Comparison of ENCODE assay signal across 9 cellular contexts in genomic region chr12:2853626-2854025, GRCh38. TPM values are rescaled to one million over a fixed set of nuclear protein-coding genes. Genes with fewer than 3 reads are reported as not detected.
DNase-seq lines count a peak whose midpoint lies in the region; ATAC-seq, FAIRE-seq and TF ChIP-seq lines count a peak whose summit lies in the region.
"Had no signal": no experiment of that assay in that cellular context is flagged by ENCODE, and none has a peak within 500 bp of the region (broad histone marks: within the 10 kb centered on the region; RNA-seq: fewer than 3 reads in every experiment).

No MANE protein-coding gene starts in this region.

- peaks cover 1% of the 10 kb centered on the region for H3K4me1 Mint-ChIP-seq in activated T-cell treated with anti-CD3 and anti-CD28 coated beads, Interleukin-2, amount 50 U/mL, for 24 hours (ENCODE audit: low read depth)
- H3K4me1 Mint-ChIP-seq in natural killer cell treated with Interleukin-12 subunit alpha and Interleukin-12 subunit beta and Interleukin-15 and Interleukin-18, amount 100 ng/mL, for 72 hours (ENCODE audit: low read depth in 2 of 2) = no peaks in the 10 kb centered on the region

- in situ Hi-C loops in transverse colon (cut with MboI; ENCODE audit: low pct_ligation_motif_present in 1 of 4, low pct_unique_long_range_greater_than_20kb in 1 of 4, low sequenced_read_pairs in 3 of 4) = loop anchor here (25.0 kb wide), 1 partner anchor 184 kb away; no protein-coding TSS in a partner anchor

- H3K9me3 Mint-ChIP-seq in activated T-cell treated with anti-CD3 and anti-CD28 coated beads, Interleukin-2, amount 50 U/mL, for 24 hours = no peaks in the 10 kb centered on the region
- no peaks in the 10 kb centered on the region for H3K9me3 Mint-ChIP-seq in natural killer cell treated with Interleukin-12 subunit alpha and Interleukin-12 subunit beta and Interleukin-15 and Interleukin-18, amount 100 ng/mL, for 72 hours

- H3K36me3 Mint-ChIP-seq in activated T-cell treated with anti-CD3 and anti-CD28 coated beads, Interleukin-2, amount 50 U/mL, for 24 hours (ENCODE audit: low read depth) = peaks cover 61% of the 10 kb centered on the region
- no peaks in the 10 kb centered on the region for H3K36me3 Mint-ChIP-seq in natural killer cell treated with Interleukin-12 subunit alpha and Interleukin-12 subunit beta and Interleukin-15 and Interleukin-18, amount 100 ng/mL, for 72 hours

- peak overlapping the region; percentile 34 for H3K27ac Mint-ChIP-seq in activated T-cell treated with anti-CD3 and anti-CD28 coated beads, Interleukin-2, amount 50 U/mL, for 24 hours
- no peak overlapping the region for H3K27ac Mint-ChIP-seq in natural killer cell treated with Interleukin-12 subunit alpha and Interleukin-12 subunit beta and Interleukin-15 and Interleukin-18, amount 100 ng/mL, for 72 hours

- no peak overlapping the region for H3K4me3 ChIP-seq in fibroblast of mammary gland (ENCODE audit: control insufficient read depth, low read depth, low read length)
- H3K4me3 ChIP-seq in transverse colon = no peak overlapping the region

- peak; percentile 55 to 76 for ATAC-seq in natural killer cell treated with Interleukin-12 subunit alpha and Interleukin-12 subunit beta and Interleukin-15 and Interleukin-18, amount 100 ng/mL, for 72 hours
- ATAC-seq in HG02884 (IDR thresholded peaks at IDR 0.05; ENCODE audit: unreplicated experiment) = no peak

- no peak overlapping the region for H3K4me3 Mint-ChIP-seq in activated T-cell treated with anti-CD3 and anti-CD28 coated beads, Interleukin-2, amount 50 U/mL, for 24 hours
- no peak overlapping the region for H3K4me3 Mint-ChIP-seq in natural killer cell treated with Interleukin-12 subunit alpha and Interleukin-12 subunit beta and Interleukin-15 and Interleukin-18, amount 100 ng/mL, for 72 hours

- intact Hi-C loops in transverse colon (cut with DNase I; ENCODE audit: low total_unique reads) = loop anchor here (10.0 kb wide), 1 partner anchor 91 kb away; no protein-coding TSS in a partner anchor

- no peaks in the 10 kb centered on the region for H3K27me3 ChIP-seq in transverse colon

- peak; percentile 96 for DNase-seq in AG08395 (ENCODE audit: low spot score)
- DNase-seq in GM18507 (ENCODE audit: extremely low spot score, insufficient read length, low read depth) = no peak
- peak; percentile 14 for DNase-seq in NCI-H748 treated with DMSO at 0.1 percent for 48 hours (lab: John Stamatoyannopoulos, UW)
- DNase-seq in activated T-cell treated with anti-CD3 and anti-CD28 coated beads, Interleukin-2, amount 50 U/mL, for 24 hours = peak; percentile 68
- DNase-seq in fibroblast of mammary gland (ENCODE audit: low read depth) = peak; percentile 70
- no peak for DNase-seq in natural killer cell treated with Interleukin-12 subunit alpha and Interleukin-12 subunit beta and Interleukin-15 and Interleukin-18, amount 100 ng/mL, for 72 hours (ENCODE audit: low spot score)
- DNase-seq in transverse colon = peak; percentile 76

- no peak for TF ChIP-seq EP300 in transverse colon (IDR thresholded peaks at IDR 0.05; ENCODE audit: low read depth)

- no peaks in the 10 kb centered on the region for H3K36me3 ChIP-seq in transverse colon

- H3K27me3 Mint-ChIP-seq in activated T-cell treated with anti-CD3 and anti-CD28 coated beads, Interleukin-2, amount 50 U/mL, for 24 hours = no peaks in the 10 kb centered on the region
- H3K27me3 Mint-ChIP-seq in natural killer cell treated with Interleukin-12 subunit alpha and Interleukin-12 subunit beta and Interleukin-15 and Interleukin-18, amount 100 ng/mL, for 72 hours = no peaks in the 10 kb centered on the region

- peaks cover 0 to 33% (median 14%) of the 10 kb centered on the region in 4 donors for H3K4me1 ChIP-seq in transverse colon

- H3K9me3 ChIP-seq in transverse colon = no peaks in the 10 kb centered on the region

- TF ChIP-seq CTCF in fibroblast of mammary gland (conservative IDR thresholded peaks at IDR 0.05; ENCODE audit: control insufficient read depth, insufficient read depth, low read depth, low read length) = peak; percentile 85
- TF ChIP-seq CTCF in transverse colon (IDR thresholded peaks at IDR 0.05) = peak; percentile 69 to 82 (median 78)

- FAIRE-seq in GM18507 (lab: Jason Lieb, UNC) = peak; percentile 12

- TF ChIP-seq POLR2A in transverse colon (IDR thresholded peaks at IDR 0.05) = no peak

- WGBS in transverse colon (ENCODE audit: low coverage in 1 of 2), 2 donors = 34 to 58% methylated on average over 4 to 11 of the region's 11 CpGs

- H3K27ac ChIP-seq in transverse colon = no peak overlapping the region

RNA-seq across cellular contexts. Expression of gene TEX52, which starts 3.2 kb away (rescaled TPM):
- total RNA-seq in natural killer cell treated with Interleukin-12 subunit alpha and Interleukin-12 subunit beta and Interleukin-15 and Interleukin-18, amount 100 ng/mL, for 72 hours = not detected
- total RNA-seq in transverse colon = not detected
- total RNA-seq: mononuclear cell had no signal

RNA-seq across cellular contexts. Expression of gene NRIP2, which starts 18.8 kb away (rescaled TPM):
- total RNA-seq in natural killer cell treated with Interleukin-12 subunit alpha and Interleukin-12 subunit beta and Interleukin-15 and Interleukin-18, amount 100 ng/mL, for 72 hours = not detected
- under 1 TPM in 3 of 4 donors, not detected in 1; 0.14 to 0.32 (median 0.20) TPM for total RNA-seq in transverse colon
- total RNA-seq: mononuclear cell had no signal

RNA-seq across cellular contexts. Expression of gene FOXM1, which starts 23.3 kb away (rescaled TPM):
- 100 to 1,000 TPM in 1 of 2 donors, 10 to 100 TPM in 1; 48.9 to 155 TPM for total RNA-seq in natural killer cell treated with Interleukin-12 subunit alpha and Interleukin-12 subunit beta and Interleukin-15 and Interleukin-18, amount 100 ng/mL, for 72 hours
- total RNA-seq in transverse colon = 1 to 10 TPM in 3 of 4 donors, not detected in 1; 1.6 to 5.2 (median 2.2) TPM

RNA-seq across cellular contexts. Expression of gene RHNO1, which starts 23.4 kb away (rescaled TPM):
- 10 to 100 TPM; 20.5 to 23.5 TPM for total RNA-seq in natural killer cell treated with Interleukin-12 subunit alpha and Interleukin-12 subunit beta and Interleukin-15 and Interleukin-18, amount 100 ng/mL, for 72 hours
- 10 to 100 TPM in 2 of 4 donors, 1 to 10 TPM in 2; 5.4 to 16.8 (median 8.6) TPM for total RNA-seq in transverse colon

RNA-seq across cellular contexts. Expression of gene TULP3, which starts 37.1 kb away (rescaled TPM):
- 10 to 100 TPM in 1 of 2 donors, 1 to 10 TPM in 1; 9.0 to 10.7 TPM for total RNA-seq in natural killer cell treated with Interleukin-12 subunit alpha and Interleukin-12 subunit beta and Interleukin-15 and Interleukin-18, amount 100 ng/mL, for 72 hours
- 10 to 100 TPM in 3 of 4 donors, 1 to 10 TPM in 1; 7.4 to 21.3 (median 16.9) TPM for total RNA-seq in transverse colon

Comparison
In these comparisons a context has a peak if more than half of its experiments do, and no peak if none do; other contexts are left out.
1. DNase-seq: peak in AG08395 (single experiment), NCI-H748 treated with DMSO at 0.1 percent for 48 hours (single experiment), activated T-cell treated with anti-CD3 and anti-CD28 coated beads, Interleukin-2, amount 50 U/mL, for 24 hours (single experiment), fibroblast of mammary gland (single experiment) and transverse colon (single experiment); none in GM18507 (single experiment) and natural killer cell treated with Interleukin-12 subunit alpha and Interleukin-12 subunit beta and Interleukin-15 and Interleukin-18, amount 100 ng/mL, for 72 hours (single experiment).
2. RNA of gene FOXM1, which starts 23.3 kb away (total RNA-seq): 48.9 to 155 TPM in natural killer cell treated with Interleukin-12 subunit alpha and Interleukin-12 subunit beta and Interleukin-15 and Interleukin-18, amount 100 ng/mL, for 72 hours; 1.6 to 5.2 TPM in transverse colon; every median in the first group is over 4 times any median in the second.